Comparison of ENCODE assay signal across 1 cellular context in the genomic region with DNA sequence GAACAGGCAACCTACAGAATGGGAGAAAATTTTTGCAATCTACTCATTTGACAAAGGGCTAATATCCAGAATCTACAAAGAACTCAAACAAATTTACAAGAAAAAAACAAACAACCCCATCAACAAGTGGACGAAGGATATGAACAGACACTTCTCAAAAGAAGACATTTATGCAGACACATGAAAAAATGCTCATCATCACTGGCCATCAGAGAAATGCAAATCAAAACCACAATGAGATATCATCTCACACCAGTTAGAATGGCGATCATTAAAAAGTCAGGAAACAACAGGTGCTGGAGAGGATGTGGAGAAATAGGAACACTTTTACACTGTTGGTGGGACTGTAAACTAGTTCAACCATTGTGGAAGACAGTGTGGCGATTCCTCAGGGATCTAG.
TF ChIP-seq lines count a peak whose summit lies in the region.
"Not testable (repeated sequence)": the region's sequence is repeated elsewhere in the genome, so short reads cannot be mapped to it uniquely, and the experiment has no call there.

No MANE protein-coding gene starts in this region.

- not testable (repeated sequence) for H3K36me3 ChIP-seq in HEK293 (ENCODE audit: control insufficient read depth in 2 of 2, insufficient read depth in 1 of 2, low read length in 2 of 2)

- H3K4me1 ChIP-seq in HEK293 (ENCODE audit: control insufficient read depth, insufficient read depth, low read length), result not testable (repeated sequence)

- POLR2A ChIA-PET in HEK293 (lab: Yijun Ruan, JAX), result not testable (repeated sequence)

- not testable (repeated sequence) for H3K27ac ChIP-seq in HEK293 (ENCODE audit: extremely low read depth, low read depth, low read length)

- CTCF ChIA-PET in HEK293 (lab: Yijun Ruan, JAX), result not testable (repeated sequence)

- not testable (repeated sequence) for H3K4me3 ChIP-seq in HEK293 (ENCODE audit: low read depth, low read length)

- TF ChIP-seq CTCF in HEK293 (tag by site-specific recombination; IDR thresholded peaks at IDR 0.05), result not testable (repeated sequence)

- not testable (repeated sequence) for H3K9me3 ChIP-seq in HEK293 (ENCODE audit: control insufficient read depth, insufficient read depth, low read depth, low read length)

TF ChIP-seq in HEK293, 187 proteins besides CTCF, POLR2A, EP300 and RAD21:
- TF ChIP-seq SCRT2 (tag by site-specific recombination; IDR thresholded peaks at IDR 0.05) (peak; percentile 80), SCRT1 (tag by site-specific recombination; IDR thresholded peaks at IDR 0.05; ENCODE audit: borderline replicate concordance) (peak; percentile 53; the same call in 1 of the 2 replicates)
